ENCODE assay signal across 1 cellular context in the genomic region with DNA sequence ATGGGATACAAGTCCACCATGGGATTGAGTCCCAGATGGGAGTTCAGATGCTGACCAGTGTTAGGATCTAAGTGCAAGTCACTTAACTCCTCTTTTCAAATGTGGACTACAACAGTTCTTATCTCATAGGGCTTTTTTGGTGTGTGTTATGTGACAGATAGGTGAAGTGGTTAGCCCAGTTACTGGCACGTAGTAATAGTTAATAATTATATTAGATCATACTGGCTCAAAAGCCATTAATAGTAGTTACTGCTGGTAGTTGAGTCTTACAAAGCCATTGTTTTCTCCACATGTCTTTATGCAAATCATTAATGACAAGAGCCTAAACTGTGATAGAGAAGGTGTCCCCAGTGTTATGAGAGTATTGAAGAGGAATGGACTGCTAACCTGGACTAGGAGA.
TF ChIP-seq lines count a peak whose summit lies in the region.

No MANE protein-coding gene starts in this region.

TF ChIP-seq in GM12878, 131 proteins besides CTCF, POLR2A, EP300 and RAD21 (continued from another document):
- TF ChIP-seq, protein P1, sequence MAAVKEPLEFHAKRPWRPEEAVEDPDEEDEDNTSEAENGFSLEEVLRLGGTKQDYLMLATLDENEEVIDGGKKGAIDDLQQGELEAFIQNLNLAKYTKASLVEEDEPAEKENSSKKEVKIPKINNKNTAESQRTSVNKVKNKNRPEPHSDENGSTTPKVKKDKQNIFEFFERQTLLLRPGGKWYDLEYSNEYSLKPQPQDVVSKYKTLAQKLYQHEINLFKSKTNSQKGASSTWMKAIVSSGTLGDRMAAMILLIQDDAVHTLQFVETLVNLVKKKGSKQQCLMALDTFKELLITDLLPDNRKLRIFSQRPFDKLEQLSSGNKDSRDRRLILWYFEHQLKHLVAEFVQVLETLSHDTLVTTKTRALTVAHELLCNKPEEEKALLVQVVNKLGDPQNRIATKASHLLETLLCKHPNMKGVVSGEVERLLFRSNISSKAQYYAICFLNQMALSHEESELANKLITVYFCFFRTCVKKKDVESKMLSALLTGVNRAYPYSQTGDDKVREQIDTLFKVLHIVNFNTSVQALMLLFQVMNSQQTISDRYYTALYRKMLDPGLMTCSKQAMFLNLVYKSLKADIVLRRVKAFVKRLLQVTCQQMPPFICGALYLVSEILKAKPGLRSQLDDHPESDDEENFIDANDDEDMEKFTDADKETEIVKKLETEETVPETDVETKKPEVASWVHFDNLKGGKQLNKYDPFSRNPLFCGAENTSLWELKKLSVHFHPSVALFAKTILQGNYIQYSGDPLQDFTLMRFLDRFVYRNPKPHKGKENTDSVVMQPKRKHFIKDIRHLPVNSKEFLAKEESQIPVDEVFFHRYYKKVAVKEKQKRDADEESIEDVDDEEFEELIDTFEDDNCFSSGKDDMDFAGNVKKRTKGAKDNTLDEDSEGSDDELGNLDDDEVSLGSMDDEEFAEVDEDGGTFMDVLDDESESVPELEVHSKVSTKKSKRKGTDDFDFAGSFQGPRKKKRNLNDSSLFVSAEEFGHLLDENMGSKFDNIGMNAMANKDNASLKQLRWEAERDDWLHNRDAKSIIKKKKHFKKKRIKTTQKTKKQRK (IDR thresholded peaks at IDR 0.05; ENCODE audit: low read depth, low read length), result no peak
- TF ChIP-seq CREB1 (IDR thresholded peaks at IDR 0.05; ENCODE audit: low read depth), result no peak
- TF ChIP-seq RB1 (IDR thresholded peaks at IDR 0.05; ENCODE audit: borderline replicate concordance), result no peak
